In genomic region chr17:83198366-83199341, GRCh38 we compare ENCODE assay signal across 11 cellular contexts.
DNase-seq lines count a peak whose midpoint lies in the region; ATAC-seq and TF ChIP-seq lines count a peak whose summit lies in the region.
"Had no signal": no experiment of that assay in that cellular context is flagged by ENCODE, and none has a peak within 500 bp of the region (broad histone marks: within the 10 kb centered on the region; RNA-seq: fewer than 3 reads in every experiment).

No MANE protein-coding gene starts in this region.

- no peak overlapping the region for H3T11ph ChIP-seq in H9 (ENCODE audit: low read length)

- no peak overlapping the region for H3K4me3 Mint-ChIP-seq in H9
- H3K4me3 Mint-ChIP-seq: GM23338, nephron had no signal

- H3K4me1 Mint-ChIP-seq in H9 = peaks cover 2 to 4% of the 10 kb centered on the region in 2 experiments; a peak in 2 of 4 replicates
- H3K4me1 Mint-ChIP-seq: GM23338 had no signal

- WGBS in esophagus squamous epithelium, 2 donors = 33 to 75% methylated on average over 5 to 22 of the region's 27 CpGs
- no CpG with 5 or more reads among the region's 27 CpGs for WGBS in H9 (ENCODE audit: extremely low coverage, insufficient read length, low lambda C conversion rate)

- no peaks in the 10 kb centered on the region for H3K27me3 ChIP-seq in DOHH2 (ENCODE audit: control insufficient read depth, low read length)
- H3K27me3 ChIP-seq in PC-3 (ENCODE audit: low read length) = no peaks in the 10 kb centered on the region
- no peaks in the 10 kb centered on the region for H3K27me3 ChIP-seq in esophagus squamous epithelium
- no peaks in the 10 kb centered on the region for H3K27me3 ChIP-seq in rectal smooth muscle tissue (ENCODE audit: control insufficient read depth, insufficient read depth, low read length)
- no peaks in the 10 kb centered on the region for H3K27me3 ChIP-seq in H9 (ENCODE audit: insufficient read depth, low read length)

- POLR2A ChIA-PET in PC-3 (lab: Charles Lee; ENCODE audit: unreplicated experiment) = no interaction called here

- H3K79me2 ChIP-seq in DOHH2 (ENCODE audit: control insufficient read depth, low read length) (no peaks in the 10 kb centered on the region), PC-3 (ENCODE audit: low read length) (no peaks in the 10 kb centered on the region), H9 (ENCODE audit: insufficient read depth, low read length) (no peaks in the 10 kb centered on the region)

- no peak overlapping the region for H3K14ac ChIP-seq in H9 (ENCODE audit: insufficient read depth, low read length)

- H2BK15ac ChIP-seq in H9 (ENCODE audit: low read depth, low read length) = no peak overlapping the region

- H3K36me3 Mint-ChIP-seq in H9 (ENCODE audit: insufficient read depth in 1 of 3, low read depth in 3 of 3) = peaks cover 0 to 5% (median 2%) of the 10 kb centered on the region in 3 experiments; a peak in 3 of 7 replicates

- no peak overlapping the region for H2BK5ac ChIP-seq in H9 (ENCODE audit: insufficient read length, low read length)

- no peak overlapping the region for H3K18ac ChIP-seq in H9 (ENCODE audit: insufficient read length, low read depth, low read length)

- BruUV-seq in PC-3 (replicated peaks; lab: Mats Ljungman, UMichigan) = no TSS peak

- H3K23me2 ChIP-seq in H9 (ENCODE audit: insufficient read length, low read depth, low read length, poor library complexity, severe bottlenecking) = no peaks in the 10 kb centered on the region

- no peak overlapping the region for H2BK120ac ChIP-seq in H9 (ENCODE audit: low read depth, low read length, poor library complexity, severe bottlenecking)

- no peak overlapping the region for H3K23ac ChIP-seq in H9 (ENCODE audit: insufficient read length, low read depth, low read length)

- TF ChIP-seq POLR2A in esophagus squamous epithelium (IDR thresholded peaks at IDR 0.05) = no peak

- H3K27ac Mint-ChIP-seq in H9 = no peak overlapping the region
- H3K27ac Mint-ChIP-seq: GM23338 had no signal

- H3K9me2 ChIP-seq in DOHH2 (replicated peaks; ENCODE audit: control insufficient read depth, low read length) (no peaks in the 10 kb centered on the region), PC-3 (replicated peaks; ENCODE audit: low read length) (no peaks in the 10 kb centered on the region)

- peak overlapping the region; percentile 96 for H3K4me2 ChIP-seq in DOHH2 (ENCODE audit: low read length)
- peak overlapping the region; percentile 76 for H3K4me2 ChIP-seq in PC-3 (ENCODE audit: low read length)
- no peak overlapping the region for H3K4me2 ChIP-seq in H9 (ENCODE audit: insufficient read depth, insufficient read length, low read length)
- H3K4me2 ChIP-seq: GM23338 had no signal

- H3K36me3 ChIP-seq in DOHH2 (ENCODE audit: control insufficient read depth, low read length) (no peaks in the 10 kb centered on the region), PC-3 (ENCODE audit: low read depth, low read length) (no peaks in the 10 kb centered on the region), esophagus squamous epithelium (no peaks in the 10 kb centered on the region), rectal smooth muscle tissue (ENCODE audit: control insufficient read depth, insufficient read depth, low read length) (no peaks in the 10 kb centered on the region)

- H4K91ac ChIP-seq in H9 (ENCODE audit: insufficient read length, low read depth, low read length) = no peak overlapping the region

- H2AK5ac ChIP-seq in H9 (ENCODE audit: insufficient read length, low read length) = no peak overlapping the region

- H3K9me3 ChIP-seq in DOHH2 (ENCODE audit: control insufficient read depth, insufficient read depth, low read length) (peaks cover 4% of the 10 kb centered on the region; the same call in 1 of the 2 replicates), PC-3 (ENCODE audit: low read length) (no peaks in the 10 kb centered on the region), esophagus squamous epithelium (no peaks in the 10 kb centered on the region), H9 (ENCODE audit: control insufficient read depth, low read depth, low read length) (peaks cover 5% of the 10 kb centered on the region)

- no peaks in the 10 kb centered on the region for H3K79me1 ChIP-seq in H9 (ENCODE audit: insufficient read depth, low read depth, low read length, poor library complexity, severe bottlenecking)

- H3K27me3 Mint-ChIP-seq in H9 (ENCODE audit: low read depth) = peaks cover 7% of the 10 kb centered on the region

- TF ChIP-seq CTCF in DOHH2 (IDR thresholded peaks at IDR 0.05; ENCODE audit: low read depth, low read length, poor library complexity, severe bottlenecking) = no peak
- TF ChIP-seq CTCF in PC-3 (conservative IDR thresholded peaks at IDR 0.05; ENCODE audit: low read depth, low read length) = no peak
- no peak for TF ChIP-seq CTCF in esophagus squamous epithelium (IDR thresholded peaks at IDR 0.05)
- TF ChIP-seq CTCF in foreskin fibroblast (IDR thresholded peaks at IDR 0.05; ENCODE audit: low read depth, low read length) = no peak
- no peak for TF ChIP-seq CTCF in H9 (conservative IDR thresholded peaks at IDR 0.05)

- H3K4me3 ChIP-seq in DOHH2 (ENCODE audit: low read length) (peak overlapping the region; percentile 74), PC-3 (ENCODE audit: low read length) (no peak overlapping the region), esophagus squamous epithelium (peak overlapping the region in 2 of 4 donors; percentile 13 to 27), rectal smooth muscle tissue (ENCODE audit: low read length) (no peak overlapping the region), foreskin fibroblast (ENCODE audit: low read depth in 1 of 2, low read length in 2 of 2) (no peak overlapping the region)
- H3K4me3 ChIP-seq: GM23338, PC-9 had no signal

- no peak for ATAC-seq in PC-3
- ATAC-seq: GM23338 had no signal

- CTCF ChIA-PET in PC-3 (lab: Charles Lee) = no interaction called here

- intact Hi-C loops in PC-3 (cut with micrococcal nuclease) (no loop called here), esophagus squamous epithelium (cut with DNase I) (no loop called here)

- no peak overlapping the region for H4K5ac ChIP-seq in H9 (ENCODE audit: insufficient read length, low read depth, low read length)

- H3K9ac ChIP-seq in PC-3 (ENCODE audit: low read length) = peak overlapping the region; percentile 26; the same call in 1 of the 2 replicates
- no peak overlapping the region for H3K9ac ChIP-seq in rectal smooth muscle tissue (ENCODE audit: low read length)
- no peak overlapping the region for H3K9ac ChIP-seq in H9 (ENCODE audit: extremely low read depth, insufficient read length, low read length)

- DNase-seq in PC-3 (no peak), esophagus squamous epithelium (lab: John Stamatoyannopoulos, UW) (no peak), NCI-H345 treated with DMSO at 0.1 percent for 48 hours (lab: John Stamatoyannopoulos, UW; ENCODE audit: unreplicated experiment) (no peak), foreskin fibroblast (no peak), COLO829 (ENCODE audit: low spot score) (no peak), H9 (no peak)

- no peak overlapping the region for H3K56ac ChIP-seq in H9 (ENCODE audit: insufficient read length, low read depth, low read length)

- H2BK20ac ChIP-seq in H9 (ENCODE audit: low read depth, low read length, poor library complexity, severe bottlenecking) = no peak overlapping the region

- no peak overlapping the region for H4K8ac ChIP-seq in H9 (replicated peaks; ENCODE audit: insufficient read length, low read depth, low read length)

- H4K20me1 ChIP-seq in DOHH2 (ENCODE audit: control insufficient read depth, insufficient read depth, low read depth, low read length) (no peaks in the 10 kb centered on the region), PC-3 (ENCODE audit: low read length) (no peaks in the 10 kb centered on the region), H9 (ENCODE audit: control insufficient read depth, insufficient read depth, insufficient read length) (no peaks in the 10 kb centered on the region)

- H2AFZ ChIP-seq in PC-3 (ENCODE audit: low read length) = 0 out of 2 replicates have a peak overlapping the region, but pooled peaks have one; percentile 58
- H2AFZ ChIP-seq in H9 (ENCODE audit: low read length) = no peak overlapping the region
- H2AFZ ChIP-seq: GM23338, PC-9 had no signal

- H2BK12ac ChIP-seq in H9 (ENCODE audit: insufficient read length, low read depth, low read length) = no peak overlapping the region

- peaks cover 48% of the 10 kb centered on the region for H3K4me1 ChIP-seq in DOHH2 (ENCODE audit: control insufficient read depth, low read length)
- peaks cover 23% of the 10 kb centered on the region for H3K4me1 ChIP-seq in PC-3 (ENCODE audit: insufficient read depth, low read length)
- H3K4me1 ChIP-seq in esophagus squamous epithelium = peaks cover 25 to 89% (median 36%) of the 10 kb centered on the region in 3 donors
- no peaks in the 10 kb centered on the region for H3K4me1 ChIP-seq in rectal smooth muscle tissue (ENCODE audit: control insufficient read depth, insufficient read depth, low read length)
- no peaks in the 10 kb centered on the region for H3K4me1 ChIP-seq in H9 (ENCODE audit: insufficient read depth, low read length)

- no peak overlapping the region for H3K4ac ChIP-seq in H9 (ENCODE audit: low read depth, low read length)

- H3F3A ChIP-seq in DOHH2 (ENCODE audit: control insufficient read depth, insufficient read depth) (peaks cover 5% of the 10 kb centered on the region), PC-3 (ENCODE audit: low read length, unreplicated experiment) (no peaks in the 10 kb centered on the region)

- H3K9me3 Mint-ChIP-seq in H9 = peaks cover 51 to 84% of the 10 kb centered on the region in 2 experiments
- H3K9me3 Mint-ChIP-seq: nephron had no signal

- H3K27ac ChIP-seq in DOHH2 (ENCODE audit: low read depth, low read length) = peak overlapping the region; percentile 84
- peak overlapping the region; percentile 71 for H3K27ac ChIP-seq in PC-3 (ENCODE audit: low read length)
- peak overlapping the region; percentile 39 to 91 (median 72) for H3K27ac ChIP-seq in esophagus squamous epithelium
- H3K27ac ChIP-seq in rectal smooth muscle tissue (ENCODE audit: low read depth, low read length) = peak overlapping the region; percentile 51
- no peak overlapping the region for H3K27ac ChIP-seq in H9 (ENCODE audit: insufficient read length, low read depth, low read length)
- H3K27ac ChIP-seq: PC-9 had no signal
